In genomic region chr3:168620854-168621253, GRCh38 we compare ENCODE assay signal across 8 cellular contexts.
DNase-seq lines count a peak whose midpoint lies in the region; ATAC-seq and TF ChIP-seq lines count a peak whose summit lies in the region.

No MANE protein-coding gene starts in this region.

- POLR2A ChIA-PET in AG04449 (lab: Yijun Ruan, JAX): no interaction called here
- POLR2A ChIA-PET in activated CD8-positive, alpha-beta T cell treated with anti-CD3 and anti-CD28 coated beads, Interleukin-2, amount 10 ng/mL, durations not matched to agents 7 days and 5 days (lab: Charles Lee): no interaction called here

- H3K4me3 ChIP-seq in AG04449 (ENCODE audit: low read depth, low read length): no peak overlapping the region

- in situ Hi-C loops in KBM-7 (cut with MboI; ENCODE audit: low pct_unique_long_range_greater_than_20kb, low sequenced_read_pairs): no loop called here

- no peaks in the 10 kb centered on the region for H3K36me3 Mint-ChIP-seq in activated CD8-positive, alpha-beta T cell treated with anti-CD3 and anti-CD28 coated beads, Interleukin-2, amount 10 ng/mL, durations not matched to agents 7 days and 5 days (ENCODE audit: low read depth)

- H3K27ac Mint-ChIP-seq in activated CD8-positive, alpha-beta T cell treated with anti-CD3 and anti-CD28 coated beads, Interleukin-2, amount 10 ng/mL, durations not matched to agents 7 days and 5 days: no peak overlapping the region

- H3K4me3 Mint-ChIP-seq in activated CD8-positive, alpha-beta T cell treated with anti-CD3 and anti-CD28 coated beads, Interleukin-2, amount 10 ng/mL, durations not matched to agents 7 days and 5 days: no peak overlapping the region

- no peaks in the 10 kb centered on the region for H3K27me3 Mint-ChIP-seq in activated CD8-positive, alpha-beta T cell treated with anti-CD3 and anti-CD28 coated beads, Interleukin-2, amount 10 ng/mL, durations not matched to agents 7 days and 5 days (ENCODE audit: low read depth)

- no peak for DNase-seq in AG04449 (ENCODE audit: low read depth, low spot score)
- DNase-seq in KBM-7: peak; percentile 49
- peak; percentile 4 to 24 for DNase-seq in SW 1271 (lab: John Stamatoyannopoulos, UW)
- DNase-seq in inferior parietal cortex (ENCODE audit: extremely low spot score): peak; percentile 32
- no peak for DNase-seq in stimulated activated CD4-positive, alpha-beta T cell treated with anti-CD3 and anti-CD28 coated beads, Interleukin-2, amount 100 ng/mL, for 48 hours
- no peak for DNase-seq in activated CD8-positive, alpha-beta T cell treated with anti-CD3 and anti-CD28 coated beads, Interleukin-2, amount 10 ng/mL, durations not matched to agents 7 days and 5 days

- H3K9me3 Mint-ChIP-seq in activated CD8-positive, alpha-beta T cell treated with anti-CD3 and anti-CD28 coated beads, Interleukin-2, amount 10 ng/mL, durations not matched to agents 7 days and 5 days (ENCODE audit: insufficient read depth): no peaks in the 10 kb centered on the region

- ATAC-seq in GM19035 (IDR thresholded peaks at IDR 0.05; ENCODE audit: unreplicated experiment): peak; percentile 71
- no peak for ATAC-seq in HG03196 (IDR thresholded peaks at IDR 0.05; ENCODE audit: unreplicated experiment)
- ATAC-seq in activated CD8-positive, alpha-beta T cell treated with anti-CD3 and anti-CD28 coated beads, Interleukin-2, amount 10 ng/mL, durations not matched to agents 7 days and 5 days: no peak

- no peaks in the 10 kb centered on the region for H3K4me1 Mint-ChIP-seq in activated CD8-positive, alpha-beta T cell treated with anti-CD3 and anti-CD28 coated beads, Interleukin-2, amount 10 ng/mL, durations not matched to agents 7 days and 5 days (ENCODE audit: low read depth)

- CTCF ChIA-PET in AG04449 (lab: Yijun Ruan, JAX): interaction anchor here (1.5 kb wide), 1 partner anchor 409 kb away, joined by 4 read pairs; no protein-coding TSS in a partner anchor
- CTCF ChIA-PET in activated CD8-positive, alpha-beta T cell treated with anti-CD3 and anti-CD28 coated beads, Interleukin-2, amount 10 ng/mL, durations not matched to agents 7 days and 5 days (lab: Charles Lee): no interaction called here

- peak; percentile 29 for TF ChIP-seq CTCF in AG04449 (IDR thresholded peaks at IDR 0.05; ENCODE audit: insufficient read depth, low read length, missing control alignments)

Comparison
In these comparisons a context has a peak if more than half of its experiments do, and no peak if none do; other contexts are left out.
1. DNase-seq: peak in KBM-7 (single experiment), SW 1271 (2 of 2) and inferior parietal cortex (single experiment); none in AG04449 (single experiment), stimulated activated CD4-positive, alpha-beta T cell treated with anti-CD3 and anti-CD28 coated beads, Interleukin-2, amount 100 ng/mL, for 48 hours (0 of 2) and activated CD8-positive, alpha-beta T cell treated with anti-CD3 and anti-CD28 coated beads, Interleukin-2, amount 10 ng/mL, durations not matched to agents 7 days and 5 days (single experiment).